Comparison of ENCODE assay signal across 18 cellular contexts in genomic region chr5:66655395-66656324, GRCh38. TPM values are rescaled to one million over a fixed set of nuclear protein-coding genes. Genes with fewer than 3 reads are reported as not detected.
DNase-seq lines count a peak whose midpoint lies in the region; ATAC-seq and TF ChIP-seq lines count a peak whose summit lies in the region.
"Had no signal": no experiment of that assay in that cellular context is flagged by ENCODE, and none has a peak within 500 bp of the region (broad histone marks: within the 10 kb centered on the region; RNA-seq: fewer than 3 reads in every experiment).

No MANE protein-coding gene starts in this region.

- no TSS peak for BruUV-seq in A673 (replicated peaks; lab: Mats Ljungman, UMichigan)

- CTCF ChIA-PET in A673 (lab: Charles Lee): no interaction called here

- H3K4me1 Mint-ChIP-seq in GM23338: peaks cover 17% of the 10 kb centered on the region

- H3K9me3 ChIP-seq in A673 (ENCODE audit: low read depth, low read length, poor library complexity, severe bottlenecking): no peaks in the 10 kb centered on the region
- H3K9me3 ChIP-seq: BE2C had no signal

- no peak overlapping the region for H3K4me3 Mint-ChIP-seq in GM23338
- H3K4me3 Mint-ChIP-seq: activated naive CD8-positive, alpha-beta T cell; T-helper 2 cell treated with Interferon-gamma antibody and Interleukin-4, amounts not matched to agents 5 μg/mL and 100 μg/mL, for 36 hours had no signal

- 0 out of 2 replicates have a peak overlapping the region, but pooled peaks have one; percentile 34 for H3K27ac Mint-ChIP-seq in GM23338
- H3K27ac Mint-ChIP-seq: activated naive CD8-positive, alpha-beta T cell; T-helper 2 cell treated with Interferon-gamma antibody and Interleukin-4, amounts not matched to agents 5 μg/mL and 100 μg/mL, for 36 hours had no signal

- H4K20me1 ChIP-seq in GM23338 (replicated peaks; ENCODE audit: insufficient read depth): no peaks in the 10 kb centered on the region

- H3K27ac ChIP-seq in GM23338 (ENCODE audit: low read depth): no peak overlapping the region
- H3K27ac ChIP-seq in foreskin keratinocyte: no peak overlapping the region
- H3K27ac ChIP-seq in A673 (ENCODE audit: low read depth, low read length, poor library complexity, severe bottlenecking): no peak overlapping the region

- DNase-seq in GM23338 (ENCODE audit: low spot score): peak; percentile 44
- peak; percentile 91 for DNase-seq in astrocyte of the hippocampus (ENCODE audit: low read depth, low spot score)
- peak; percentile 9 to 38 for DNase-seq in foreskin keratinocyte
- peak; percentile 19 for DNase-seq in midbrain (lab: John Stamatoyannopoulos, UW)
- DNase-seq in activated gamma-delta T cell (lab: John Stamatoyannopoulos, UW): no peak
- no peak for DNase-seq in A673 (ENCODE audit: low spot score)
- no peak for DNase-seq in activated T-cell treated with anti-CD3 and anti-CD28 coated beads, Interleukin-2, amount 50 U/mL, for 48 hours
- no peak for DNase-seq in NCI-H1417 treated with DMSO at 0.1 percent for 48 hours (lab: John Stamatoyannopoulos, UW)
- DNase-seq: activated T-cell treated with anti-CD3 and anti-CD28 coated beads for 4 hours; BE2C; DMS79; NCI-H1092; NCI-H2171; SHP77; stimulated activated naive CD8-positive, alpha-beta T cell treated with anti-CD3 and anti-CD28 coated beads, Interleukin-15, Interleukin-2, amounts not matched to agents 100 U/mL and 50 U/mL, for 24 hours had no signal

- ATAC-seq in GM23338 (peak; percentile 86), foreskin keratinocyte (no peak)
- ATAC-seq: stimulated activated naive CD8-positive, alpha-beta T cell treated with anti-CD3 and anti-CD28 coated beads, Interleukin-15, Interleukin-2, amounts not matched to agents 100 U/mL and 50 U/mL, for 24 hours had no signal

- H3K4me1 ChIP-seq in GM23338 (ENCODE audit: insufficient read depth) (peaks cover 15% of the 10 kb centered on the region), foreskin keratinocyte (peaks cover 4% of the 10 kb centered on the region), A673 (ENCODE audit: insufficient read depth, low read length, poor library complexity, severe bottlenecking) (no peaks in the 10 kb centered on the region)

- POLR2A ChIA-PET in A673 (lab: Charles Lee; ENCODE audit: low non-redundant PET): no interaction called here

- intact Hi-C loops in A673 (cut with micrococcal nuclease; ENCODE audit: unreplicated experiment): no loop called here

- H3K36me3 Mint-ChIP-seq in GM23338 (ENCODE audit: low read depth): peaks cover 4% of the 10 kb centered on the region

- no peaks in the 10 kb centered on the region for H3K9me2 ChIP-seq in GM23338 (ENCODE audit: insufficient read depth)

- H3K4me3 ChIP-seq in GM23338 (no peak overlapping the region), A673 (ENCODE audit: low read depth, low read length, poor library complexity, severe bottlenecking) (no peak overlapping the region)
- H3K4me3 ChIP-seq: lung had no signal

- H3K79me2 ChIP-seq in GM23338 (replicated peaks; ENCODE audit: insufficient read depth): no peaks in the 10 kb centered on the region

- H3F3A ChIP-seq in GM23338 (replicated peaks; ENCODE audit: low read depth): no peaks in the 10 kb centered on the region

- H3K27me3 ChIP-seq in GM23338 (ENCODE audit: insufficient read depth) (no peaks in the 10 kb centered on the region), foreskin keratinocyte (no peaks in the 10 kb centered on the region), A673 (replicated peaks; ENCODE audit: insufficient read depth, low read depth, low read length, poor library complexity) (peaks cover 5% of the 10 kb centered on the region)
- H3K27me3 ChIP-seq: BE2C had no signal

- no peaks in the 10 kb centered on the region for H3K36me3 ChIP-seq in GM23338 (ENCODE audit: insufficient read depth)
- no peaks in the 10 kb centered on the region for H3K36me3 ChIP-seq in A673 (ENCODE audit: insufficient read depth, low read length, poor library complexity, severe bottlenecking)
- H3K36me3 ChIP-seq: BE2C had no signal

- no peak for TF ChIP-seq CTCF in GM23338 (conservative IDR thresholded peaks at IDR 0.05; ENCODE audit: low read depth in 2 of 2)
- TF ChIP-seq CTCF in foreskin keratinocyte (conservative IDR thresholded peaks at IDR 0.05): no peak
- no peak for TF ChIP-seq CTCF in A673 (conservative IDR thresholded peaks at IDR 0.05; ENCODE audit: low read depth, low read length)

- peaks cover 8% of the 10 kb centered on the region for H3K9me3 Mint-ChIP-seq in GM23338
- H3K9me3 Mint-ChIP-seq: T-helper 2 cell treated with Interferon-gamma antibody and Interleukin-4, amounts not matched to agents 5 μg/mL and 100 μg/mL, for 36 hours had no signal

- peak overlapping the region; percentile 19; the same call in 1 of the 2 replicates for H3K4me2 ChIP-seq in GM23338

- peaks cover 2% of the 10 kb centered on the region for H3K27me3 Mint-ChIP-seq in GM23338 (ENCODE audit: insufficient read depth, low read depth, poor library complexity)

- H2AFZ ChIP-seq in GM23338: no peak overlapping the region

TF ChIP-seq in GM23338, 12 proteins besides CTCF, POLR2A, EP300 and RAD21:
- TF ChIP-seq EZH2phosphoT487 (IDR thresholded peaks at IDR 0.05; ENCODE audit: unreplicated experiment) (no peak), ZNF114 (CRISPR knock-in tag; IDR thresholded peaks at IDR 0.05) (no peak), STAT1 (IDR thresholded peaks at IDR 0.05; ENCODE audit: unreplicated experiment) (no peak), NANOG (IDR thresholded peaks at IDR 0.05; ENCODE audit: borderline replicate concordance) (no peak), EZH2 (IDR thresholded peaks at IDR 0.05; ENCODE audit: low read depth, unreplicated experiment) (no peak)

RNA-seq across cellular contexts. Expression of gene MAST4, which starts 59.5 kb away (rescaled TPM):
- total RNA-seq in GM23338 (2014; rRNA removed; shearing (Covaris generic)): 2.7 and 8.5 TPM in 2 replicates
- 2.2 and 3.6 TPM in 2 replicates for polyA plus RNA-seq in GM23338 (2016; fragmentation: Nextera tagmentation; extraction: Ambion mirVana)
- total RNA-seq in foreskin keratinocyte: 26.4 and 28.3 TPM in 2 replicates
- 3.2 and 3.5 TPM in 2 replicates for polyA plus RNA-seq in foreskin keratinocyte
- 4.5 and 4.7 TPM in 2 replicates for total RNA-seq in A673 (2021)

Comparison
In these comparisons a context has a peak if more than half of its experiments do, and no peak if none do; other contexts are left out.
1. DNase-seq: peak in GM23338 (single experiment), astrocyte of the hippocampus (single experiment), foreskin keratinocyte (2 of 2) and midbrain (single experiment); none in activated gamma-delta T cell (single experiment), A673 (single experiment), activated T-cell treated with anti-CD3 and anti-CD28 coated beads, Interleukin-2, amount 50 U/mL, for 48 hours (0 of 2) and NCI-H1417 treated with DMSO at 0.1 percent for 48 hours (single experiment).